2 cellular contexts compared by ENCODE assay signal in the genomic region with DNA sequence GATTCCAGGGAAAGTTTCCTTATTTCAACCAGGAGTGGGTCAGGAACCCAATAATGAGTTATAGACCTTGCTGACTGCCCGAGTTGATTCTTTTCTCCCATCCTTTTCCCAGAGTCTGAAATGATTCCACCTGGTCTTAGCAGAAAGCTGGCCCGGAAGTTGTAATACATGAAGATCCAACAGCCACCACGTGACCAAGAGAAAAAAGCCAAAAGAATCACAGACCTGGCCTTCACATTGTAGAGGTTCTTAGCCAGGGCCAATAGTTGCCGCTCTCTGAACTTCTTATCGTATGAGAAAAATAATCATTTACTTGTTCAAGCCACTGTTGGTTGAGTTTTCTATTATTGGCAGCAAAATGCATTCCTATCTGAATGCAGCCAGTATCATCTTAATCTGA.
TF ChIP-seq lines count a peak whose summit lies in the region.

No MANE protein-coding gene starts in this region.

TF ChIP-seq in IMR-90, 13 proteins besides CTCF, POLR2A, EP300 and RAD21 (continued from another document):
- no peak for TF ChIP-seq CEBPB (IDR thresholded peaks at IDR 0.05; ENCODE audit: low read depth, low read length)
- no peak for TF ChIP-seq SMC3 (IDR thresholded peaks at IDR 0.05; ENCODE audit: low read depth, low read length)
- TF ChIP-seq, protein P1, sequence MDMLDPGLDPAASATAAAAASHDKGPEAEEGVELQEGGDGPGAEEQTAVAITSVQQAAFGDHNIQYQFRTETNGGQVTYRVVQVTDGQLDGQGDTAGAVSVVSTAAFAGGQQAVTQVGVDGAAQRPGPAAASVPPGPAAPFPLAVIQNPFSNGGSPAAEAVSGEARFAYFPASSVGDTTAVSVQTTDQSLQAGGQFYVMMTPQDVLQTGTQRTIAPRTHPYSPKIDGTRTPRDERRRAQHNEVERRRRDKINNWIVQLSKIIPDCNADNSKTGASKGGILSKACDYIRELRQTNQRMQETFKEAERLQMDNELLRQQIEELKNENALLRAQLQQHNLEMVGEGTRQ (IDR thresholded peaks at IDR 0.05; ENCODE audit: low read depth, low read length) = no peak
- TF ChIP-seq MAZ (IDR thresholded peaks at IDR 0.05; ENCODE audit: borderline replicate concordance, low read depth, low read length) = no peak
- no peak for TF ChIP-seq BHLHE40 (IDR thresholded peaks at IDR 0.05; ENCODE audit: low read depth, low read length)
- no peak for TF ChIP-seq RFX5 (IDR thresholded peaks at IDR 0.05; ENCODE audit: low read depth, low read length)
- TF ChIP-seq, protein P2, sequence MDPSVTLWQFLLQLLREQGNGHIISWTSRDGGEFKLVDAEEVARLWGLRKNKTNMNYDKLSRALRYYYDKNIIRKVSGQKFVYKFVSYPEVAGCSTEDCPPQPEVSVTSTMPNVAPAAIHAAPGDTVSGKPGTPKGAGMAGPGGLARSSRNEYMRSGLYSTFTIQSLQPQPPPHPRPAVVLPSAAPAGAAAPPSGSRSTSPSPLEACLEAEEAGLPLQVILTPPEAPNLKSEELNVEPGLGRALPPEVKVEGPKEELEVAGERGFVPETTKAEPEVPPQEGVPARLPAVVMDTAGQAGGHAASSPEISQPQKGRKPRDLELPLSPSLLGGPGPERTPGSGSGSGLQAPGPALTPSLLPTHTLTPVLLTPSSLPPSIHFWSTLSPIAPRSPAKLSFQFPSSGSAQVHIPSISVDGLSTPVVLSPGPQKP (IDR thresholded peaks at IDR 0.05; ENCODE audit: borderline replicate concordance, low read depth, low read length) = no peak
- TF ChIP-seq CHD1 (IDR thresholded peaks at IDR 0.05; ENCODE audit: low read depth, low read length) = no peak
TF ChIP-seq in IMR-90: peak in this region for 0.

TF ChIP-seq in K562, 482 proteins besides CTCF, POLR2A, EP300 and RAD21:
- TF ChIP-seq, protein P1 (CRISPR knock-in tag; IDR thresholded peaks at IDR 0.05) = peak; percentile 59
- no peak for TF ChIP-seq ZNF561 (CRISPR knock-in tag; conservative IDR thresholded peaks at IDR 0.05)
